22 cellular contexts compared by ENCODE assay signal in the genomic region with DNA sequence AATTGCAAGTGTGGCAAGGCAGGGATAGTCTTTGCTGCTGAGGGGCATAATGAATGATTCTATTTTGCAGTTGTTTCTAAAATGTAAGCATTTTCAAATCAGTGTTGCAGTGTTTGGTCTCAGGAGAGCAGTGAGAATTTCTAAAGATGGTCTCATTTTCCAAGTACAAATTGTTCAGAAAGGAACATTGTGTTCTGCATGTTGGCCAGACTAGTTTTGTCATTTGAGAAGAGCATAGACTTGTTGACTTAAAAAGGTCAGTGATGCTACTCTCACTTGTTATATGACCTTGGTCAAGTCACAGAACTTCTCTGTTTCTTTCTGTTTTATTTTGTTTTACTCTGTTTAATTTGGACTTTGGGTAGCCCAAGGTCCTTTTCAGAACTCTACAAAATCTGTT.
A peak's percentile ranks its signal among the peaks of the same experiment; 100 is the strongest.
DNase-seq lines count a peak whose midpoint lies in the region; ATAC-seq and TF ChIP-seq lines count a peak whose summit lies in the region.
"Had no signal": no experiment of that assay in that cellular context is flagged by ENCODE, and none has a peak within 500 bp of the region (broad histone marks: within the 10 kb centered on the region; RNA-seq: fewer than 3 reads in every experiment).

No MANE protein-coding gene starts in this region.

- no peak overlapping the region for H3K4me3 ChIP-seq in parathyroid adenoma (ENCODE audit: low read depth, low read length)
- no peak overlapping the region for H3K4me3 ChIP-seq in upper lobe of left lung
- H3K4me3 ChIP-seq in hepatocyte: no peak overlapping the region
- H3K4me3 ChIP-seq: GM23338, SJSA1 had no signal

- H3K27ac ChIP-seq in parathyroid adenoma (peak overlapping the region; percentile 39), upper lobe of left lung (peak overlapping the region in 3 of 4 donors; percentile 57 to 70 (median 65)), hepatocyte (no peak overlapping the region)
- H3K27ac ChIP-seq: SJSA1, WERI-Rb-1 had no signal

- H3K4me2 ChIP-seq in parathyroid adenoma (ENCODE audit: low read length) (no peak overlapping the region), hepatocyte (no peak overlapping the region)
- H3K4me2 ChIP-seq: GM23338 had no signal

- no peak overlapping the region for H3K4me3 Mint-ChIP-seq in chondrocyte (ENCODE audit: unreplicated experiment)
- H3K4me3 Mint-ChIP-seq: activated naive CD4-positive, alpha-beta T cell treated with anti-CD3 and anti-CD28 coated beads, Interleukin-2, amount 50 U/mL, for 24 hours; CD4-positive, alpha-beta memory T cell; GM23338; nephron; type B pancreatic cell had no signal

- H3K9ac ChIP-seq in parathyroid adenoma: no peak overlapping the region

- no peaks in the 10 kb centered on the region for H3K27me3 Mint-ChIP-seq in chondrocyte (ENCODE audit: low read depth)

- peaks cover 49% of the 10 kb centered on the region for H3K4me1 Mint-ChIP-seq in chondrocyte (ENCODE audit: low read depth)
- H3K4me1 Mint-ChIP-seq: activated naive CD4-positive, alpha-beta T cell treated with anti-CD3 and anti-CD28 coated beads, Interleukin-2, amount 50 U/mL, for 24 hours; CD4-positive, alpha-beta memory T cell; GM23338 had no signal

- no peaks in the 10 kb centered on the region for H4K20me1 ChIP-seq in hepatocyte (ENCODE audit: insufficient read depth, poor library complexity, severe bottlenecking)

- H3K36me3 Mint-ChIP-seq in chondrocyte (ENCODE audit: low read depth): no peaks in the 10 kb centered on the region
- H3K36me3 Mint-ChIP-seq: activated naive CD4-positive, alpha-beta T cell treated with anti-CD3 and anti-CD28 coated beads, Interleukin-2, amount 50 U/mL, for 24 hours; CD4-positive, alpha-beta memory T cell; type B pancreatic cell had no signal

- TF ChIP-seq EP300 in upper lobe of left lung (IDR thresholded peaks at IDR 0.05): peak in 2 of 4 donors; percentile 86 to 93

- DNase-seq in chondrocyte (ENCODE audit: low spot score): no peak
- DNase-seq in left cardiac atrium: no peak
- no peak for DNase-seq in upper lobe of left lung
- DNase-seq in NCI-H146 (lab: John Stamatoyannopoulos, UW): no peak
- no peak for DNase-seq in hepatocyte (ENCODE audit: low spot score)
- DNase-seq in NCI-H2227 treated with DMSO at 0.1 percent for 48 hours (lab: John Stamatoyannopoulos, UW): no peak
- DNase-seq: activated CD4-positive, alpha-beta T cell treated with anti-CD3 and anti-CD28 coated beads for 4 hours; CD4-positive, alpha-beta memory T cell; effector CD4-positive, alpha-beta T cell; glutamatergic neuron; NCI-H1048; NCI-H1694 treated with DMSO at 0.1 percent for 48 hours; NCI-H446 treated with DMSO at 0.1 percent for 48 hours; NCI-H82; WERI-Rb-1 had no signal

- ATAC-seq in left cardiac atrium (peak; percentile 59 to 62), upper lobe of left lung (ENCODE audit: low FRiP score in 2 of 2) (peak in 1 of 2 donors; percentile 71)
- ATAC-seq: GM23338 had no signal

- H3K4me1 ChIP-seq in parathyroid adenoma (peaks cover 5% of the 10 kb centered on the region), upper lobe of left lung (peaks cover 0 to 3% (median 0%) of the 10 kb centered on the region in 4 donors), hepatocyte (ENCODE audit: insufficient read depth) (no peaks in the 10 kb centered on the region)
- H3K4me1 ChIP-seq: SJSA1 had no signal

- peaks cover 3% of the 10 kb centered on the region for H3K9me3 Mint-ChIP-seq in chondrocyte (ENCODE audit: low read depth)
- H3K9me3 Mint-ChIP-seq: activated naive CD4-positive, alpha-beta T cell treated with anti-CD3 and anti-CD28 coated beads, Interleukin-2, amount 50 U/mL, for 24 hours; activated T-helper 2 cell treated with anti-CD3 and anti-CD28 coated beads, Interferon-gamma antibody, Interleukin-2, Interleukin-4, amounts not matched to agents 10 μg/mL and 5 μg/mL and 100 μg/mL, durations not matched to agents 14 hours and 24 hours and 36 hours; GM23338; nephron; type B pancreatic cell had no signal

- no peaks in the 10 kb centered on the region for H3K36me3 ChIP-seq in parathyroid adenoma (ENCODE audit: control insufficient read depth, insufficient read depth, low read length)
- no peaks in the 10 kb centered on the region for H3K36me3 ChIP-seq in upper lobe of left lung
- H3K36me3 ChIP-seq in hepatocyte (replicated peaks; ENCODE audit: insufficient read depth, low read depth): no peaks in the 10 kb centered on the region
- H3K36me3 ChIP-seq: SJSA1, WERI-Rb-1 had no signal

- H3K27me3 ChIP-seq in parathyroid adenoma (ENCODE audit: control insufficient read depth, insufficient read depth, low read length) (no peaks in the 10 kb centered on the region), upper lobe of left lung (no peaks in the 10 kb centered on the region), hepatocyte (no peaks in the 10 kb centered on the region)
- H3K27me3 ChIP-seq: SJSA1 had no signal

- TF ChIP-seq POLR2A in upper lobe of left lung (IDR thresholded peaks at IDR 0.05): no peak

- peak overlapping the region; percentile 73 for H3K27ac Mint-ChIP-seq in chondrocyte (ENCODE audit: unreplicated experiment)
- H3K27ac Mint-ChIP-seq: activated naive CD4-positive, alpha-beta T cell treated with anti-CD3 and anti-CD28 coated beads, Interleukin-2, amount 50 U/mL, for 24 hours; activated T-helper 2 cell treated with anti-CD3 and anti-CD28 coated beads, Interferon-gamma antibody, Interleukin-2, Interleukin-4, amounts not matched to agents 10 μg/mL and 5 μg/mL and 100 μg/mL, durations not matched to agents 14 hours and 24 hours and 36 hours; CD4-positive, alpha-beta memory T cell; GM23338; nephron; type B pancreatic cell had no signal

- H3K9me2 ChIP-seq in hepatocyte (replicated peaks; ENCODE audit: insufficient read depth): no peaks in the 10 kb centered on the region

- H2AFZ ChIP-seq in parathyroid adenoma (no peak overlapping the region), hepatocyte (no peak overlapping the region)
- H2AFZ ChIP-seq: GM23338 had no signal

- H3K79me2 ChIP-seq in parathyroid adenoma (no peaks in the 10 kb centered on the region), hepatocyte (no peaks in the 10 kb centered on the region)

- TF ChIP-seq CTCF in chondrocyte (IDR thresholded peaks at IDR 0.05) (no peak), parathyroid adenoma (IDR thresholded peaks at IDR 0.05) (no peak), upper lobe of left lung (IDR thresholded peaks at IDR 0.05) (no peak), hepatocyte (IDR thresholded peaks at IDR 0.05; ENCODE audit: poor library complexity) (no peak)

- intact Hi-C loops in left cardiac atrium (cut with DNase I): no loop called here

- H3K9me3 ChIP-seq in parathyroid adenoma (ENCODE audit: control insufficient read depth, low read length) (no peaks in the 10 kb centered on the region), upper lobe of left lung (no peaks in the 10 kb centered on the region), hepatocyte (ENCODE audit: low read depth) (no peaks in the 10 kb centered on the region)
- H3K9me3 ChIP-seq: SJSA1 had no signal
